ENCODE assay signal across 14 cellular contexts in the genomic region with DNA sequence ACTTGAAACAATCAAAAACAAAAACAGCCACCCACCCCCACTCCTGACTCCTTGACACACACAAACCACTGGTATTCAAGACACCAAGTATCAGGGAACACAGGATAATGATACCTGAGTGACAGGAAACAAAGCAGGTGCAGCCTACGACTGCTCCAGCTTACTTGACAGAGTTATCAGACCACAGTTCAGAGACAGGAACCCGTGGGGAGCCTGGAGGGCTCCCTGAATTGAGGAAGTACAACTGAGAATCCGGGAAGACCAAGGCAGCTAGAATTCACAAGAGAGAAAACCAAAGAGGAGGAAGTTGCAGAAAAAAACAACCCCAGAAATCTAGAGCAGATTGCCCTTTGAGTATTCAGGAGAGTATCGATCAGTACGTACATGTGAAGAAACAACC. TPM values are rescaled to one million over a fixed set of nuclear protein-coding genes. Genes with fewer than 3 reads are reported as not detected.
DNase-seq lines count a peak whose midpoint lies in the region; ATAC-seq and TF ChIP-seq lines count a peak whose summit lies in the region.
"Had no signal": no experiment of that assay in that cellular context is flagged by ENCODE, and none has a peak within 500 bp of the region (broad histone marks: within the 10 kb centered on the region; RNA-seq: fewer than 3 reads in every experiment).

No MANE protein-coding gene starts in this region.

- no peak overlapping the region for H2AFZ ChIP-seq in SK-N-SH (ENCODE audit: low read depth)

- H3K9me3 Mint-ChIP-seq in activated naive CD4-positive, alpha-beta T cell treated with anti-CD3 and anti-CD28 coated beads for 36 hours: no peaks in the 10 kb centered on the region

- H3K27me3 Mint-ChIP-seq in activated naive CD4-positive, alpha-beta T cell treated with anti-CD3 and anti-CD28 coated beads for 36 hours (ENCODE audit: low read depth): no peaks in the 10 kb centered on the region

- no peak overlapping the region for H3K9ac ChIP-seq in SK-N-SH
- H3K9ac ChIP-seq: KMS-11 had no signal

- in situ Hi-C loops in KBM-7 (cut with MboI; ENCODE audit: low pct_unique_long_range_greater_than_20kb, low sequenced_read_pairs): no loop called here

- 74% methylated on average over 5 of the region's 5 CpGs for WGBS in SK-N-SH (ENCODE audit: low lambda C conversion rate)

- DNase-seq in KBM-7 (peak; percentile 87), left lung (no peak), A172 (ENCODE audit: low spot score) (no peak), SK-N-SH (no peak), NCI-H748 treated with DMSO at 0.1 percent for 48 hours (lab: John Stamatoyannopoulos, UW) (no peak)
- DNase-seq in activated naive CD4-positive, alpha-beta T cell treated with anti-CD3 and anti-CD28 coated beads for 36 hours: no peak
- DNase-seq: activated gamma-delta T cell treated with Interleukin-2 at 50 U/mL for 16 hours, DMS79, NCI-H82 had no signal

- H3K27ac ChIP-seq in left lung: peak overlapping the region in 1 of 2 donors; percentile 59
- H3K27ac ChIP-seq in SK-N-SH (ENCODE audit: low read depth in 2 of 2, low read length in 1 of 2): no peak overlapping the region
- H3K27ac ChIP-seq: KMS-11, VCaP had no signal

- peaks cover 3% of the 10 kb centered on the region for H3K4me1 Mint-ChIP-seq in activated naive CD4-positive, alpha-beta T cell treated with anti-CD3 and anti-CD28 coated beads for 36 hours (ENCODE audit: low read depth)

- peaks cover 5% of the 10 kb centered on the region for H3K36me3 Mint-ChIP-seq in activated naive CD4-positive, alpha-beta T cell treated with anti-CD3 and anti-CD28 coated beads for 36 hours (ENCODE audit: low read depth)

- H3K27me3 ChIP-seq in left lung (no peaks in the 10 kb centered on the region), SK-N-SH (ENCODE audit: insufficient read depth) (no peaks in the 10 kb centered on the region)

- intact Hi-C loops in left lung (cut with DNase I): no loop called here
- intact Hi-C loops in activated naive CD4-positive, alpha-beta T cell treated with anti-CD3 and anti-CD28 coated beads for 36 hours (cut with micrococcal nuclease): no loop called here

- no peaks in the 10 kb centered on the region for H3K9me3 ChIP-seq in left lung
- no peaks in the 10 kb centered on the region for H3K9me3 ChIP-seq in SK-N-SH
- H3K9me3 ChIP-seq: mucosa of descending colon had no signal

- H3K4me2 ChIP-seq in SK-N-SH: no peak overlapping the region
- H3K4me2 ChIP-seq: KMS-11 had no signal

- CTCF ChIA-PET in SK-N-SH (lab: Yijun Ruan, JAX): interaction anchor here (1.0 to 1.4 kb wide), 2 partner anchors 15 to 20 kb away, joined by 3 read pairs; no protein-coding TSS in a partner anchor
- CTCF ChIA-PET in activated naive CD4-positive, alpha-beta T cell treated with anti-CD3 and anti-CD28 coated beads for 36 hours (lab: Charles Lee): interaction anchor here (1.3 kb wide), 1 partner anchor 39 kb away, joined by 3 read pairs; no protein-coding TSS in a partner anchor

- TF ChIP-seq CTCF in left lung (IDR thresholded peaks at IDR 0.05): no peak
- no peak for TF ChIP-seq CTCF in SK-N-SH (IDR thresholded peaks at IDR 0.05)

- H3K36me3 ChIP-seq in left lung (no peaks in the 10 kb centered on the region), SK-N-SH (replicated peaks in 1 of 2; ENCODE audit: control insufficient read depth in 1 of 2, insufficient read depth in 2 of 2, low read length in 1 of 2) (no peaks in the 10 kb centered on the region)

- H3F3A ChIP-seq in SK-N-SH (replicated peaks; ENCODE audit: insufficient read depth): no peaks in the 10 kb centered on the region

- H4K20me1 ChIP-seq in SK-N-SH (ENCODE audit: insufficient read depth): no peaks in the 10 kb centered on the region

- ATAC-seq in GM18907 (IDR thresholded peaks at IDR 0.05; ENCODE audit: unreplicated experiment) (peak; percentile 88), HG02588 (IDR thresholded peaks at IDR 0.05; ENCODE audit: unreplicated experiment) (peak; percentile 63), left lung (peak; percentile 44)
- ATAC-seq: mucosa of descending colon had no signal

- no peaks in the 10 kb centered on the region for H3K9me2 ChIP-seq in SK-N-SH

- no peak overlapping the region for H3K27ac Mint-ChIP-seq in activated naive CD4-positive, alpha-beta T cell treated with anti-CD3 and anti-CD28 coated beads for 36 hours

- TF ChIP-seq EP300 in SK-N-SH (IDR thresholded peaks at IDR 0.05; ENCODE audit: borderline replicate concordance in 1 of 2, low read depth in 1 of 2, low read length in 1 of 2): no peak

- H3K4me3 Mint-ChIP-seq in activated naive CD4-positive, alpha-beta T cell treated with anti-CD3 and anti-CD28 coated beads for 36 hours: no peak overlapping the region

- POLR2A ChIA-PET in SK-N-SH (lab: Yijun Ruan, JAX): no interaction called here

- H3K4me1 ChIP-seq in left lung (peaks cover 0 to 9% of the 10 kb centered on the region in 2 donors), SK-N-SH (ENCODE audit: control insufficient read depth in 1 of 2, insufficient read depth in 2 of 2, low read depth in 1 of 2, low read length in 1 of 2) (no peaks in the 10 kb centered on the region)

- no peaks in the 10 kb centered on the region for H3K79me2 ChIP-seq in SK-N-SH (ENCODE audit: insufficient read depth)

- TF ChIP-seq RAD21 in SK-N-SH (IDR thresholded peaks at IDR 0.05; ENCODE audit: low read length): no peak

- H3K4me3 ChIP-seq in left lung (no peak overlapping the region), SK-N-SH (ENCODE audit: low read depth in 2 of 2, low read length in 1 of 2) (no peak overlapping the region)
- H3K4me3 ChIP-seq: mucosa of descending colon had no signal

TF ChIP-seq in SK-N-SH, 30 proteins besides CTCF, POLR2A, EP300 and RAD21 (continues in another document):
- TF ChIP-seq ELF1 (IDR thresholded peaks at IDR 0.05): no peak
- no peak for TF ChIP-seq NRF1 (IDR thresholded peaks at IDR 0.05; ENCODE audit: low read depth, low read length)
- TF ChIP-seq, protein P1, sequence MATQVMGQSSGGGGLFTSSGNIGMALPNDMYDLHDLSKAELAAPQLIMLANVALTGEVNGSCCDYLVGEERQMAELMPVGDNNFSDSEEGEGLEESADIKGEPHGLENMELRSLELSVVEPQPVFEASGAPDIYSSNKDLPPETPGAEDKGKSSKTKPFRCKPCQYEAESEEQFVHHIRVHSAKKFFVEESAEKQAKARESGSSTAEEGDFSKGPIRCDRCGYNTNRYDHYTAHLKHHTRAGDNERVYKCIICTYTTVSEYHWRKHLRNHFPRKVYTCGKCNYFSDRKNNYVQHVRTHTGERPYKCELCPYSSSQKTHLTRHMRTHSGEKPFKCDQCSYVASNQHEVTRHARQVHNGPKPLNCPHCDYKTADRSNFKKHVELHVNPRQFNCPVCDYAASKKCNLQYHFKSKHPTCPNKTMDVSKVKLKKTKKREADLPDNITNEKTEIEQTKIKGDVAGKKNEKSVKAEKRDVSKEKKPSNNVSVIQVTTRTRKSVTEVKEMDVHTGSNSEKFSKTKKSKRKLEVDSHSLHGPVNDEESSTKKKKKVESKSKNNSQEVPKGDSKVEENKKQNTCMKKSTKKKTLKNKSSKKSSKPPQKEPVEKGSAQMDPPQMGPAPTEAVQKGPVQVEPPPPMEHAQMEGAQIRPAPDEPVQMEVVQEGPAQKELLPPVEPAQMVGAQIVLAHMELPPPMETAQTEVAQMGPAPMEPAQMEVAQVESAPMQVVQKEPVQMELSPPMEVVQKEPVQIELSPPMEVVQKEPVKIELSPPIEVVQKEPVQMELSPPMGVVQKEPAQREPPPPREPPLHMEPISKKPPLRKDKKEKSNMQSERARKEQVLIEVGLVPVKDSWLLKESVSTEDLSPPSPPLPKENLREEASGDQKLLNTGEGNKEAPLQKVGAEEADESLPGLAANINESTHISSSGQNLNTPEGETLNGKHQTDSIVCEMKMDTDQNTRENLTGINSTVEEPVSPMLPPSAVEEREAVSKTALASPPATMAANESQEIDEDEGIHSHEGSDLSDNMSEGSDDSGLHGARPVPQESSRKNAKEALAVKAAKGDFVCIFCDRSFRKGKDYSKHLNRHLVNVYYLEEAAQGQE (IDR thresholded peaks at IDR 0.05; ENCODE audit: low read depth, low read length): no peak
- no peak for TF ChIP-seq MXI1 (IDR thresholded peaks at IDR 0.05; ENCODE audit: low read depth, low read length)
- TF ChIP-seq CHD2 (IDR thresholded peaks at IDR 0.05; ENCODE audit: low read length, partially characterized antibody): no peak
- TF ChIP-seq SIN3A (IDR thresholded peaks at IDR 0.05; ENCODE audit: borderline replicate concordance, low read depth, low read length): no peak
- no peak for TF ChIP-seq YY1 (IDR thresholded peaks at IDR 0.05; ENCODE audit: low read depth)
- TF ChIP-seq, protein P2, sequence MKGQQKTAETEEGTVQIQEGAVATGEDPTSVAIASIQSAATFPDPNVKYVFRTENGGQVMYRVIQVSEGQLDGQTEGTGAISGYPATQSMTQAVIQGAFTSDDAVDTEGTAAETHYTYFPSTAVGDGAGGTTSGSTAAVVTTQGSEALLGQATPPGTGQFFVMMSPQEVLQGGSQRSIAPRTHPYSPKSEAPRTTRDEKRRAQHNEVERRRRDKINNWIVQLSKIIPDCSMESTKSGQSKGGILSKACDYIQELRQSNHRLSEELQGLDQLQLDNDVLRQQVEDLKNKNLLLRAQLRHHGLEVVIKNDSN (IDR thresholded peaks at IDR 0.05; ENCODE audit: borderline replicate concordance, low read depth): no peak
- no peak for TF ChIP-seq TCF12 (IDR thresholded peaks at IDR 0.05)
- no peak for TF ChIP-seq JUND (IDR thresholded peaks at IDR 0.05)
- TF ChIP-seq, protein P3, sequence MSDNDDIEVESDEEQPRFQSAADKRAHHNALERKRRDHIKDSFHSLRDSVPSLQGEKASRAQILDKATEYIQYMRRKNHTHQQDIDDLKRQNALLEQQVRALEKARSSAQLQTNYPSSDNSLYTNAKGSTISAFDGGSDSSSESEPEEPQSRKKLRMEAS (IDR thresholded peaks at IDR 0.05; ENCODE audit: low read depth): no peak
- no peak for TF ChIP-seq SMC3 (IDR thresholded peaks at IDR 0.05; ENCODE audit: low read depth, low read length)
- no peak for TF ChIP-seq MEF2A (IDR thresholded peaks at IDR 0.05; ENCODE audit: borderline replicate concordance, low read depth)

RNA-seq across cellular contexts. Expression of a gene that starts 20.5 kb away (rescaled TPM):
- 10 to 100 TPM; 20.1 to 22.1 TPM for total RNA-seq in left lung
- 54.2 and 83.0 TPM in 2 replicates for total RNA-seq in A172 (2014; rRNA removed; shearing (Covaris generic))
- 7.0 and 9.9 TPM in 2 replicates for polyA plus RNA-seq in SK-N-SH (2012; rRNA removed)
- 12.7 and 19.8 TPM in 2 replicates for polyA plus RNA-seq in SK-N-SH (2012; cell fraction: cytosol; rRNA removed)
- polyA plus RNA-seq in SK-N-SH (2012; cell fraction: nucleus; rRNA removed): 2.1 and 4.2 TPM in 2 replicates
- total RNA-seq in activated naive CD4-positive, alpha-beta T cell treated with anti-CD3 and anti-CD28 coated beads for 36 hours: 10 to 100 TPM; 29.0 to 29.6 TPM

RNA-seq across cellular contexts. Expression of a gene that starts 42.1 kb away (rescaled TPM):
- total RNA-seq in left lung: 10 to 100 TPM; 31.8 to 45.9 TPM
- total RNA-seq in A172 (2014; rRNA removed; shearing (Covaris generic)): 11.9 and 23.3 TPM in 2 replicates
- 7.9 and 12.6 TPM in 2 replicates for polyA plus RNA-seq in SK-N-SH (2012; rRNA removed)
- 8.7 and 9.8 TPM in 2 replicates for polyA plus RNA-seq in SK-N-SH (2012; cell fraction: cytosol; rRNA removed)
- polyA plus RNA-seq in SK-N-SH (2012; cell fraction: nucleus; rRNA removed): 8.2 and 15.7 TPM in 2 replicates
- 1 to 10 TPM; 2.7 to 3.1 TPM for total RNA-seq in activated naive CD4-positive, alpha-beta T cell treated with anti-CD3 and anti-CD28 coated beads for 36 hours
